Comparison of ENCODE assay signal across 2 cellular contexts in the genomic region with DNA sequence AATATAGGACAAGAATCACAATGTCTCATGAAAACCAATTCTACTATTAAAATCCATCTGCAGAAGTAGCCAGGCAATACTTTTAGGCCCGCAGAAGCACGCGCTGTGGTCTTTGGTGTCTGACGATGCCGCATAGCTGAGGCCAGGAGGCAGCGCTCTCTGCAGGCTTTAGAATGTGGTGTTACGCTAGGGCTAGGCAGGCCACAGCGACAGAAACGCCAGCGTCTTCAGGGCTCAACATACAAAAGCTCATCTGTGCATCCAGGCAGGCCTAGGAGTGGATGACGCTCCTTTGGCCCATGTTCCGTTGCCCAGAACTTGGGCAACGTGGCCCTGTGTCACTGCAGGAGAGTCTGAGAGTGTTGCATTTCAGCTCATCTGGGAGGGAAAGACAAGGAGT.
TF ChIP-seq lines count a peak whose summit lies in the region.

No MANE protein-coding gene starts in this region.

TF ChIP-seq in H1, 55 proteins besides CTCF, POLR2A, EP300 and RAD21 (continued from another document):
- TF ChIP-seq TAF1 (IDR thresholded peaks at IDR 0.05; ENCODE audit: low read depth, low read length) (no peak), KDM1A (IDR thresholded peaks at IDR 0.05; ENCODE audit: borderline replicate concordance, low read length) (no peak), TEAD4 (IDR thresholded peaks at IDR 0.05; ENCODE audit: low read depth, low read length) (0 out of 2 replicates have a peak, but pooled peaks have one; percentile 8), CTBP2 (IDR thresholded peaks at IDR 0.05; ENCODE audit: borderline replicate concordance, insufficient read depth, insufficient read length, low read length) (no peak), SP4 (IDR thresholded peaks at IDR 0.05; ENCODE audit: low read length) (no peak)
- TF ChIP-seq, protein P1, sequence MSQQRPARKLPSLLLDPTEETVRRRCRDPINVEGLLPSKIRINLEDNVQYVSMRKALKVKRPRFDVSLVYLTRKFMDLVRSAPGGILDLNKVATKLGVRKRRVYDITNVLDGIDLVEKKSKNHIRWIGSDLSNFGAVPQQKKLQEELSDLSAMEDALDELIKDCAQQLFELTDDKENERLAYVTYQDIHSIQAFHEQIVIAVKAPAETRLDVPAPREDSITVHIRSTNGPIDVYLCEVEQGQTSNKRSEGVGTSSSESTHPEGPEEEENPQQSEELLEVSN (IDR thresholded peaks at IDR 0.05) = no peak

TF ChIP-seq in HEK293T, 16 proteins besides CTCF, POLR2A, EP300 and RAD21 (continued from another document):
- TF ChIP-seq, protein P2, sequence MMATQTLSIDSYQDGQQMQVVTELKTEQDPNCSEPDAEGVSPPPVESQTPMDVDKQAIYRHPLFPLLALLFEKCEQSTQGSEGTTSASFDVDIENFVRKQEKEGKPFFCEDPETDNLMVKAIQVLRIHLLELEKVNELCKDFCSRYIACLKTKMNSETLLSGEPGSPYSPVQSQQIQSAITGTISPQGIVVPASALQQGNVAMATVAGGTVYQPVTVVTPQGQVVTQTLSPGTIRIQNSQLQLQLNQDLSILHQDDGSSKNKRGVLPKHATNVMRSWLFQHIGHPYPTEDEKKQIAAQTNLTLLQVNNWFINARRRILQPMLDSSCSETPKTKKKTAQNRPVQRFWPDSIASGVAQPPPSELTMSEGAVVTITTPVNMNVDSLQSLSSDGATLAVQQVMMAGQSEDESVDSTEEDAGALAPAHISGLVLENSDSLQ (IDR thresholded peaks at IDR 0.05) = no peak
- no peak for TF ChIP-seq ZNF384 (IDR thresholded peaks at IDR 0.05)
- TF ChIP-seq BHLHE40 (IDR thresholded peaks at IDR 0.05; ENCODE audit: borderline replicate concordance) = no peak
- no peak for TF ChIP-seq HDGF (IDR thresholded peaks at IDR 0.05; ENCODE audit: borderline replicate concordance)
- TF ChIP-seq ELF4 (IDR thresholded peaks at IDR 0.05) = no peak
- TF ChIP-seq TARDBP (IDR thresholded peaks at IDR 0.05) = no peak
- no peak for TF ChIP-seq NFRKB (IDR thresholded peaks at IDR 0.05)
- no peak for TF ChIP-seq FOXM1 (IDR thresholded peaks at IDR 0.05; ENCODE audit: borderline replicate concordance)
- TF ChIP-seq SP1 (IDR thresholded peaks at IDR 0.05) = no peak
- no peak for TF ChIP-seq ARNT (IDR thresholded peaks at IDR 0.05)
- TF ChIP-seq FOXK2 (IDR thresholded peaks at IDR 0.05) = no peak
- no peak for TF ChIP-seq CTBP1 (IDR thresholded peaks at IDR 0.05; ENCODE audit: borderline replicate concordance)
TF ChIP-seq in HEK293T: peak in this region for 0.
